26 cellular contexts compared by ENCODE assay signal in genomic region chr7:107914834-107915233, GRCh38. TPM values are rescaled to one million over a fixed set of nuclear protein-coding genes. Genes with fewer than 3 reads are reported as not detected.
A peak's percentile ranks its signal among the peaks of the same experiment; 100 is the strongest.
DNase-seq lines count a peak whose midpoint lies in the region; ATAC-seq and TF ChIP-seq lines count a peak whose summit lies in the region.
"Had no signal": no experiment of that assay in that cellular context is flagged by ENCODE, and none has a peak within 500 bp of the region (broad histone marks: within the 10 kb centered on the region; RNA-seq: fewer than 3 reads in every experiment).

No MANE protein-coding gene starts in this region.

- H3K27me3 Mint-ChIP-seq in WTC11 (ENCODE audit: low read depth) = no peaks in the 10 kb centered on the region
- H3K27me3 Mint-ChIP-seq in activated T-helper 2 cell treated with anti-CD3 and anti-CD28 coated beads, Interferon-gamma antibody, Interleukin-2, Interleukin-4, amounts not matched to agents 10 μg/mL and 5 μg/mL and 100 μg/mL, durations not matched to agents 14 hours and 24 hours and 36 hours (ENCODE audit: low read depth) = no peaks in the 10 kb centered on the region
- H3K27me3 Mint-ChIP-seq: CD8-positive, alpha-beta memory T cell; memory B cell had no signal

- intact Hi-C loops in lower lobe of right lung (cut with DNase I) = no loop called here
- intact Hi-C loops in activated T-helper 2 cell treated with anti-CD3 and anti-CD28 coated beads, Interferon-gamma antibody, Interleukin-2, Interleukin-4, amounts not matched to agents 10 μg/mL and 5 μg/mL and 100 μg/mL, durations not matched to agents 14 hours and 24 hours and 36 hours (cut with micrococcal nuclease) = no loop called here

- no peak overlapping the region for H3K4me3 Mint-ChIP-seq in WTC11
- no peak overlapping the region for H3K4me3 Mint-ChIP-seq in activated T-helper 2 cell treated with anti-CD3 and anti-CD28 coated beads, Interferon-gamma antibody, Interleukin-2, Interleukin-4, amounts not matched to agents 10 μg/mL and 5 μg/mL and 100 μg/mL, durations not matched to agents 14 hours and 24 hours and 36 hours (ENCODE audit: low read depth)
- H3K4me3 Mint-ChIP-seq: activated naive CD4-positive, alpha-beta T cell treated with anti-CD3 and anti-CD28 coated beads for 36 hours; CD8-positive, alpha-beta memory T cell; memory B cell had no signal

- CTCF ChIA-PET in WTC11 (lab: Charles Lee) = no interaction called here

- peaks cover 4% of the 10 kb centered on the region for H3K4me1 ChIP-seq in lower lobe of right lung
- H3K4me1 ChIP-seq: colonic mucosa, tibial artery had no signal

- H3K4me3 ChIP-seq in lower lobe of right lung = no peak overlapping the region
- H3K4me3 ChIP-seq: colonic mucosa, tibial artery had no signal

- H3K27ac ChIP-seq in lower lobe of right lung = no peak overlapping the region
- H3K27ac ChIP-seq: colonic mucosa, tibial artery had no signal

- TF ChIP-seq CTCF in WTC11 (IDR thresholded peaks at IDR 0.05) (no peak), lower lobe of right lung (IDR thresholded peaks at IDR 0.05) (no peak)

- H3K9me3 ChIP-seq in lower lobe of right lung = no peaks in the 10 kb centered on the region
- H3K9me3 ChIP-seq: colonic mucosa, tibial artery had no signal

- DNase-seq in NOMO-1 treated with DMSO at 0.1 percent for 48 hours (lab: John Stamatoyannopoulos, UW; ENCODE audit: unreplicated experiment) (peak; percentile 0), NOMO-1 (lab: John Stamatoyannopoulos, UW; ENCODE audit: unreplicated experiment in 2 of 2) (no peak), CD1c-positive myeloid dendritic cell (ENCODE audit: extremely low spot score) (peak; percentile 20), WTC11 (ENCODE audit: low spot score) (no peak), lower lobe of right lung (no peak)
- DNase-seq in activated T-helper 2 cell treated with anti-CD3 and anti-CD28 coated beads, Interferon-gamma antibody, Interleukin-2, Interleukin-4, amounts not matched to agents 10 μg/mL and 5 μg/mL and 100 μg/mL, durations not matched to agents 14 hours and 24 hours and 36 hours (ENCODE audit: low spot score) = no peak
- DNase-seq: activated CD4-positive, CD25-positive, alpha-beta regulatory T cell treated with anti-CD3 and anti-CD28 coated beads, Interleukin-2, amount 50 U/mL, for 72 hours; activated naive CD4-positive, alpha-beta T cell treated with anti-CD3 and anti-CD28 coated beads for 36 hours; activated T-cell treated with anti-CD3 and anti-CD28 coated beads, Interleukin-2, amount 50 U/mL, for 48 hours; AML-193; CD8-positive, alpha-beta memory T cell; colonic mucosa; effector memory CD4-positive, alpha-beta T cell; foreskin keratinocyte; GOT3; left cardiac atrium; NCI-H1417 treated with DMSO at 0.1 percent for 48 hours; NCI-H2081; NCI-H226; NCI-H69; stimulated activated naive CD8-positive, alpha-beta T cell treated with anti-CD3 and anti-CD28 coated beads, Interleukin-15, Interleukin-2, amounts not matched to agents 100 U/mL and 50 U/mL, for 24 hours; T-helper 1 cell; tibial artery had no signal

- H3K4me1 Mint-ChIP-seq in WTC11 = no peaks in the 10 kb centered on the region
- peaks cover 23% of the 10 kb centered on the region for H3K4me1 Mint-ChIP-seq in activated T-helper 2 cell treated with anti-CD3 and anti-CD28 coated beads, Interferon-gamma antibody, Interleukin-2, Interleukin-4, amounts not matched to agents 10 μg/mL and 5 μg/mL and 100 μg/mL, durations not matched to agents 14 hours and 24 hours and 36 hours (ENCODE audit: low read depth)

- peaks cover 51% of the 10 kb centered on the region for H3K36me3 Mint-ChIP-seq in WTC11
- H3K36me3 Mint-ChIP-seq in activated T-helper 2 cell treated with anti-CD3 and anti-CD28 coated beads, Interferon-gamma antibody, Interleukin-2, Interleukin-4, amounts not matched to agents 10 μg/mL and 5 μg/mL and 100 μg/mL, durations not matched to agents 14 hours and 24 hours and 36 hours (ENCODE audit: low read depth) = peaks cover 84% of the 10 kb centered on the region

- 0 out of 2 replicates have a peak overlapping the region, but pooled peaks have one; percentile 39 for H3K27ac Mint-ChIP-seq in WTC11
- H3K27ac Mint-ChIP-seq in activated T-helper 2 cell treated with anti-CD3 and anti-CD28 coated beads, Interferon-gamma antibody, Interleukin-2, Interleukin-4, amounts not matched to agents 10 μg/mL and 5 μg/mL and 100 μg/mL, durations not matched to agents 14 hours and 24 hours and 36 hours = no peak overlapping the region
- H3K27ac Mint-ChIP-seq: activated naive CD4-positive, alpha-beta T cell treated with anti-CD3 and anti-CD28 coated beads for 36 hours; memory B cell had no signal

- POLR2A ChIA-PET in WTC11 (lab: Charles Lee) = no interaction called here

- ATAC-seq in WTC11 (no peak), lower lobe of right lung (peak; percentile 48 to 59), GM21360 (IDR thresholded peaks at IDR 0.05; ENCODE audit: unreplicated experiment) (no peak), HG02588 (IDR thresholded peaks at IDR 0.05; ENCODE audit: unreplicated experiment) (no peak)
- ATAC-seq: foreskin keratinocyte; stimulated activated naive CD8-positive, alpha-beta T cell treated with anti-CD3 and anti-CD28 coated beads, Interleukin-15, Interleukin-2, amounts not matched to agents 100 U/mL and 50 U/mL, for 24 hours had no signal

- peaks cover 4% of the 10 kb centered on the region for H3K9me3 Mint-ChIP-seq in WTC11
- H3K9me3 Mint-ChIP-seq in activated T-helper 2 cell treated with anti-CD3 and anti-CD28 coated beads, Interferon-gamma antibody, Interleukin-2, Interleukin-4, amounts not matched to agents 10 μg/mL and 5 μg/mL and 100 μg/mL, durations not matched to agents 14 hours and 24 hours and 36 hours = peaks cover 5% of the 10 kb centered on the region
- H3K9me3 Mint-ChIP-seq: activated naive CD4-positive, alpha-beta T cell treated with anti-CD3 and anti-CD28 coated beads for 36 hours; CD8-positive, alpha-beta memory T cell had no signal

- peaks cover 72% of the 10 kb centered on the region for H3K36me3 ChIP-seq in lower lobe of right lung

- H3K27me3 ChIP-seq in lower lobe of right lung (ENCODE audit: low read depth) = no peaks in the 10 kb centered on the region
- H3K27me3 ChIP-seq: colonic mucosa, foreskin keratinocyte, tibial artery had no signal

TF ChIP-seq in WTC11, 78 proteins besides CTCF, POLR2A, EP300 and RAD21 (continues in another document):
- no peak for TF ChIP-seq ZNF423 (CRISPR knock-in tag; IDR thresholded peaks at IDR 0.05)
- no peak for TF ChIP-seq FOXK1 (CRISPR knock-in tag; IDR thresholded peaks at IDR 0.05)
- no peak for TF ChIP-seq ARID4B (CRISPR knock-in tag; IDR thresholded peaks at IDR 0.05; ENCODE audit: borderline replicate concordance)
- no peak for TF ChIP-seq MYBL2 (CRISPR knock-in tag; IDR thresholded peaks at IDR 0.05)

RNA-seq across cellular contexts. Expression of gene DLD, which starts 23.9 kb away (rescaled TPM):
- total RNA-seq in WTC11 (2021) = 72.1 to 79.9 TPM (median 75.6 TPM) in 3 replicates
- 64.1 TPM for total RNA-seq in lower lobe of right lung
- total RNA-seq in activated T-helper 2 cell treated with anti-CD3 and anti-CD28 coated beads, Interferon-gamma antibody, Interleukin-2, Interleukin-4, amounts not matched to agents 10 μg/mL and 5 μg/mL and 100 μg/mL, durations not matched to agents 14 hours and 24 hours and 36 hours = 104 and 108 TPM in 2 replicates

Comparison
In these comparisons a context has a peak if more than half of its experiments do, and no peak if none do; other contexts are left out.
1. DNase-seq: peak in NOMO-1 treated with DMSO at 0.1 percent for 48 hours (single experiment) and CD1c-positive myeloid dendritic cell (single experiment); none in NOMO-1 (0 of 2), WTC11 (single experiment), lower lobe of right lung (single experiment) and activated T-helper 2 cell treated with anti-CD3 and anti-CD28 coated beads, Interferon-gamma antibody, Interleukin-2, Interleukin-4, amounts not matched to agents 10 μg/mL and 5 μg/mL and 100 μg/mL, durations not matched to agents 14 hours and 24 hours and 36 hours (single experiment).
2. ATAC-seq: peak in lower lobe of right lung (2 of 2); none in WTC11 (single experiment), GM21360 (single experiment) and HG02588 (single experiment).